ENCODE assay signal across 22 cellular contexts in the genomic region with DNA sequence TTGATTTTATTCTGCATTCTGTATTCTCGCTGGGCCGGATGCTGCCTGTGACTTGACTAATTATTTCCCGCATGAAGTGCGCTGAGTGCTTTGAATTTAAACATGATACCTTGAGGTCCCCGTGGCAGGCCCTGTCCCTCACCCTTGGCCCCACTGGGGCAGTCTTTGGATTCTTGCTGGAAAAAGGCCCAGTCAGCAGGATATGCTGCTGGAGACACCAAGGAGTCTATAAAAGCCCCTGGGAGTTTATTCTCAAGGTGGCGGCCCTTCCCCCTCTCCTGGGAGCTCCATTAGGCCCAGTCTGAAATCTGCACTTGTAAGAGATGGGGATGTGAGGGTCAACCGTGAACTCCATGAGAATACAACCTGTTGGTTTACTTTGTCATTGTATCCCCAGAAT.
"Had no signal": no experiment of that assay in that cellular context is flagged by ENCODE, and none has a peak within 500 bp of the region (broad histone marks: within the 10 kb centered on the region; RNA-seq: fewer than 3 reads in every experiment).

No MANE protein-coding gene starts in this region.

- DNase-seq: KBM-7, MV-4-11, NCI-H1048, NCI-H1105 treated with DMSO at 0.1 percent for 48 hours, NCI-H1436, NCI-H187, NCI-H2029, NCI-H2081 treated with DMSO at 0.1 percent for 48 hours, NCI-H2171, NCI-H226, NCI-H446, NCI-H510A, NCI-H524 treated with DMSO at 0.1 percent for 48 hours, NCI-H69, NCI-H774, PC-3, Right ventricle myocardium superior, RPMI8226, SIG-M5 had no signal

- H3K4me3 ChIP-seq: SJSA1, SK-N-MC had no signal

- H3K36me3 ChIP-seq: SJSA1 had no signal

- H3K27me3 ChIP-seq: SJSA1 had no signal

- H3K27ac ChIP-seq: HL-60, SJSA1, SK-N-MC had no signal

- H3K9me3 ChIP-seq: SJSA1 had no signal

- ATAC-seq: PC-3 had no signal

- H3K4me1 ChIP-seq: SJSA1 had no signal
